In the genomic region with DNA sequence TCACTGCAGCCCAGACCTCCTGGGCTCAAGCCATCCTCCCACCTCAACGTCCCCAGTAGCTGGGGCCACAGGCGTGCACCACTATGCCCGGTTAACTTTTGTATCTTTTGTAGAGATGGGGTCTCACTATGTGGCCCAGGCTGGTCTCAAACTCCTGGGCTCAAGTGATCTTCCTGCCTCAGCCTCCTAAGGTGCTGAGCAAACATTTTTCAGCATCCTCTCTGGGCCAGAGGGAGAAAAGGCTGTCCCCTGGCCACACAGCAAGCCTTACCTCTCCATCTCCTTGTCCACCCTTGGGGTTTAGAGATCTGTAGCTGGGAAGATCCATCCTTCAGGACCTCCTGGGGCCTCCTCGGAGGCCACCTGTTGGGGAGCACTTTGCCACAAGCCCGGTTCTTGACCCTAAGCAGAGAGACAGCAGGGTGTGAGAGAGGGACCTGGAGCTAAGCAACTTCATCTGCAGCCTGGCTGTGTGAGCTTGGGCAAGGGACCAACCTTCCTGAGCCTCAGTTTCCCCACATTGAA, we compare ENCODE assay signal across 15 cellular contexts.
"Had no signal": no experiment of that assay in that cellular context is flagged by ENCODE, and none has a peak within 500 bp of the region (broad histone marks: within the 10 kb centered on the region; RNA-seq: fewer than 3 reads in every experiment).

No MANE protein-coding gene starts in this region.

- H3K9me3 Mint-ChIP-seq: dendritic cell treated with granulocyte-macrophage colony-stimulating factor and Interleukin-4, amounts not matched to agents 40 ng/mL and 50 ng/mL, for 4 days; effector memory CD8-positive, alpha-beta T cell; immature natural killer cell; naive thymus-derived CD4-positive, alpha-beta T cell; neural progenitor cell; stimulated activated memory B cell treated with anti-CD40 and anti-IgM and Interleukin-4, amounts not matched to agents 10 μg/mL and 1 μg/mL and 100 μg/mL, for 72 hours; stimulated activated naive CD8-positive, alpha-beta T cell treated with anti-CD3 and anti-CD28 coated beads, Interleukin-15, Interleukin-2, amounts not matched to agents 100 ng/mL and 50 ng/mL, for 24 hours had no signal

- H3K4me3 ChIP-seq: esophagus squamous epithelium, gastroesophageal sphincter, neural progenitor cell, pancreas, prostate gland, spleen, tibial artery, upper lobe of left lung, uterus had no signal

- H3K27ac Mint-ChIP-seq: dendritic cell treated with granulocyte-macrophage colony-stimulating factor and Interleukin-4, amounts not matched to agents 40 ng/mL and 50 ng/mL, for 4 days; immature natural killer cell; naive thymus-derived CD4-positive, alpha-beta T cell; neural progenitor cell; stimulated activated memory B cell treated with anti-CD40 and anti-IgM and Interleukin-4, amounts not matched to agents 10 μg/mL and 1 μg/mL and 100 μg/mL, for 72 hours; stimulated activated naive CD8-positive, alpha-beta T cell treated with anti-CD3 and anti-CD28 coated beads, Interleukin-15, Interleukin-2, amounts not matched to agents 100 ng/mL and 50 ng/mL, for 24 hours had no signal

- H2AFZ ChIP-seq: neural progenitor cell had no signal

- H3K27me3 Mint-ChIP-seq: stimulated activated naive CD8-positive, alpha-beta T cell treated with anti-CD3 and anti-CD28 coated beads, Interleukin-15, Interleukin-2, amounts not matched to agents 100 ng/mL and 50 ng/mL, for 24 hours had no signal

- ATAC-seq: gastroesophageal sphincter had no signal

- H3K4me1 ChIP-seq: neural progenitor cell, pancreas, prostate gland, upper lobe of left lung, uterus had no signal

- H3K9me3 ChIP-seq: esophagus squamous epithelium, gastroesophageal sphincter, pancreas, prostate gland, spleen, tibial artery, upper lobe of left lung, uterus had no signal

- H3K27me3 ChIP-seq: neural progenitor cell, pancreas, upper lobe of left lung, uterus had no signal

- DNase-seq: esophagus squamous epithelium had no signal

- H3K27ac ChIP-seq: esophagus squamous epithelium, gastroesophageal sphincter, neural progenitor cell, pancreas, prostate gland, spleen, tibial artery, upper lobe of left lung, uterus had no signal

- H3K36me3 ChIP-seq: esophagus squamous epithelium, gastroesophageal sphincter, neural progenitor cell, pancreas, prostate gland, spleen, tibial artery, upper lobe of left lung, uterus had no signal

- H3K4me2 ChIP-seq: neural progenitor cell had no signal

- H3K9ac ChIP-seq: neural progenitor cell had no signal

- H3K36me3 Mint-ChIP-seq: immature natural killer cell; naive thymus-derived CD4-positive, alpha-beta T cell; stimulated activated memory B cell treated with anti-CD40 and anti-IgM and Interleukin-4, amounts not matched to agents 10 μg/mL and 1 μg/mL and 100 μg/mL, for 72 hours had no signal

- H3K4me3 Mint-ChIP-seq: dendritic cell treated with granulocyte-macrophage colony-stimulating factor and Interleukin-4, amounts not matched to agents 40 ng/mL and 50 ng/mL, for 4 days; effector memory CD8-positive, alpha-beta T cell; immature natural killer cell; naive thymus-derived CD4-positive, alpha-beta T cell; neural progenitor cell; stimulated activated memory B cell treated with anti-CD40 and anti-IgM and Interleukin-4, amounts not matched to agents 10 μg/mL and 1 μg/mL and 100 μg/mL, for 72 hours; stimulated activated naive CD8-positive, alpha-beta T cell treated with anti-CD3 and anti-CD28 coated beads, Interleukin-15, Interleukin-2, amounts not matched to agents 100 ng/mL and 50 ng/mL, for 24 hours had no signal

- H3K4me1 Mint-ChIP-seq: immature natural killer cell had no signal
